ENCODE assay signal across 27 cellular contexts in the genomic region with DNA sequence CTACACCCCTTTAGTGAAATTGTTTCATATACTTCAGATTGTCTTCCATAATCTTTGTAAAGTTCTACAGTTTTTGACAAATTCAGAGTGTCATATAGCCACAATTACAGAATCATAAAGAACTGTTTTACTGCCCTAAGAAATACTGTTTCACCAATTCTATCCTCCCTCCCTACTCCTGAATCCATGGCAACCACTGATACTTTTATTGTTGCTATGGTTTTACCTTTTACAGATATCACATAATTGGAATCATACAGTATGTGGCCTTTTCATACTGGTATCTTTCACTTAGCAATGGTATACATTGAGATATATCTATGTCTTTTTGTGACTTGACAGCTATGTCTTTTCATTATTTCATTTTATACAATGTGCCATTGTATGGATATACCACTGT.
"Had no signal": no experiment of that assay in that cellular context is flagged by ENCODE, and none has a peak within 500 bp of the region (broad histone marks: within the 10 kb centered on the region; RNA-seq: fewer than 3 reads in every experiment).

No MANE protein-coding gene starts in this region.

- H3K4me3 ChIP-seq: left ventricle myocardium inferior, lung, mucosa of descending colon, pancreas, prostate gland, skin epidermis, stomach, testis, thyroid gland, transverse colon, upper lobe of left lung, vagina had no signal

- H3K4me1 Mint-ChIP-seq: stimulated activated effector memory CD8-positive, alpha-beta T cell treated with anti-CD3 and anti-CD28 coated beads, Interleukin-12 subunit alpha, Interleukin-12 subunit beta, amount 100 ng/mL, for 72 hours had no signal

- H3K4me3 Mint-ChIP-seq: naive thymus-derived CD4-positive, alpha-beta T cell; natural killer cell treated with Interleukin-12 subunit alpha and Interleukin-12 subunit beta and Interleukin-15 and Interleukin-18, amount 100 ng/mL, for 72 hours; stimulated activated effector memory CD8-positive, alpha-beta T cell treated with anti-CD3 and anti-CD28 coated beads, Interleukin-12 subunit alpha, Interleukin-12 subunit beta, amount 100 ng/mL, for 72 hours had no signal

- DNase-seq: islet precursor cell; left ventricle myocardium inferior; midbrain; mucosa of descending colon; naive thymus-derived CD4-positive, alpha-beta T cell; nucleus accumbens; pancreas; posterior cingulate gyrus; retina; right cardiac atrium; stimulated activated CD4-positive, alpha-beta T cell treated with anti-CD3 and anti-CD28 coated beads, Interleukin-12 subunit alpha, Interleukin-12 subunit beta, amount 100 ng/mL, for 4 hours; stimulated activated CD4-positive, alpha-beta T cell treated with anti-CD3 and anti-CD28 coated beads, Interleukin-15, amount 100 ng/mL, for 24 hours; stimulated activated CD4-positive, alpha-beta T cell treated with anti-CD3 and anti-CD28 coated beads, Interleukin-2, amount 100 ng/mL, for 24 hours; stimulated activated CD4-positive, alpha-beta T cell treated with anti-CD3 and anti-CD28 coated beads, Interleukin-4, amount 100 ng/mL, for 24 hours; stimulated activated naive CD4-positive, alpha-beta T cell; stomach; testis; thyroid gland; transverse colon; upper lobe of left lung had no signal

- H3K4me1 ChIP-seq: left ventricle myocardium inferior, pancreas, prostate gland, stomach, testis, thyroid gland, transverse colon, upper lobe of left lung, vagina had no signal

- H3K27me3 Mint-ChIP-seq: naive thymus-derived CD4-positive, alpha-beta T cell; natural killer cell treated with Interleukin-12 subunit alpha and Interleukin-12 subunit beta and Interleukin-15 and Interleukin-18, amount 100 ng/mL, for 72 hours had no signal

- H3K27ac ChIP-seq: left ventricle myocardium inferior, pancreas, prostate gland, skin epidermis, stomach, testis, thyroid gland, transverse colon, upper lobe of left lung, vagina had no signal

- H3K36me3 ChIP-seq: prostate gland had no signal

- H3K27ac Mint-ChIP-seq: natural killer cell treated with Interleukin-12 subunit alpha and Interleukin-12 subunit beta and Interleukin-15 and Interleukin-18, amount 100 ng/mL, for 72 hours; stimulated activated effector memory CD8-positive, alpha-beta T cell treated with anti-CD3 and anti-CD28 coated beads, Interleukin-12 subunit alpha, Interleukin-12 subunit beta, amount 100 ng/mL, for 72 hours had no signal

- H3K9me3 ChIP-seq: left ventricle myocardium inferior, mucosa of descending colon, pancreas, prostate gland, stomach, testis, thyroid gland, transverse colon, upper lobe of left lung, vagina had no signal

- H3K9me3 Mint-ChIP-seq: naive thymus-derived CD4-positive, alpha-beta T cell; natural killer cell treated with Interleukin-12 subunit alpha and Interleukin-12 subunit beta and Interleukin-15 and Interleukin-18, amount 100 ng/mL, for 72 hours; stimulated activated effector memory CD8-positive, alpha-beta T cell treated with anti-CD3 and anti-CD28 coated beads, Interleukin-12 subunit alpha, Interleukin-12 subunit beta, amount 100 ng/mL, for 72 hours had no signal

- H3K27me3 ChIP-seq: pancreas, stomach, testis, thyroid gland, transverse colon, upper lobe of left lung, vagina had no signal

- ATAC-seq: mucosa of descending colon; naive thymus-derived CD4-positive, alpha-beta T cell; natural killer cell treated with Interleukin-12 subunit alpha and Interleukin-12 subunit beta and Interleukin-15 and Interleukin-18, amount 100 ng/mL, for 72 hours; pancreas; right cardiac atrium; sciatic nerve; stimulated activated effector memory CD8-positive, alpha-beta T cell treated with anti-CD3 and anti-CD28 coated beads, Interleukin-12 subunit alpha, Interleukin-12 subunit beta, amount 100 ng/mL, for 72 hours had no signal
